ENCODE assay signal across 8 cellular contexts in genomic region chr15:71011503-71012155, GRCh38.
A peak's percentile ranks its signal among the peaks of the same experiment; 100 is the strongest.
DNase-seq lines count a peak whose midpoint lies in the region; ATAC-seq, FAIRE-seq and TF ChIP-seq lines count a peak whose summit lies in the region.

No MANE protein-coding gene starts in this region.

- H3K4me3 ChIP-seq in GM12878, result no peak overlapping the region

- peak; percentile 77 for DNase-seq in ELR (ENCODE audit: low read depth)
- DNase-seq in LoVo (ENCODE audit: low spot score), result peak; percentile 60
- DNase-seq in GM12878 (ENCODE audit: low read depth, low spot score), result no peak
- peak in 1 of 2 donors; percentile 21 for DNase-seq in left colon
- DNase-seq in activated CD4-positive, CD25-positive, alpha-beta regulatory T cell treated with anti-CD3 and anti-CD28 coated beads, Interleukin-2, amount 50 U/mL, for 72 hours, result no peak
- no peak for DNase-seq in activated T-cell treated with anti-CD3 and anti-CD28 coated beads, Interleukin-2, amount 50 U/mL, for 1 hour
- no peak for DNase-seq in CD4-positive, alpha-beta T cell

- 0% methylated on average over 1 of the region's 1 CpG for WGBS in GM12878 (ENCODE audit: insufficient coverage, insufficient replicate concordance, low lambda C conversion rate, missing lambda C conversion rate)

- no peak for TF ChIP-seq EP300 in GM12878 (IDR thresholded peaks at IDR 0.05; ENCODE audit: borderline replicate concordance in 1 of 2, control insufficient read depth in 1 of 2, low read depth in 2 of 2, low read length in 2 of 2)

- in situ Hi-C loops in GM12878 (cut with MboI), result no loop called here

- no peaks in the 10 kb centered on the region for H3K79me2 ChIP-seq in GM12878 (ENCODE audit: control insufficient read depth, insufficient read depth, low read length)

- H3K4me1 ChIP-seq in GM12878 (ENCODE audit: control insufficient read depth, insufficient read depth, low read length), result no peaks in the 10 kb centered on the region

- no peak overlapping the region for H3K4me3 Mint-ChIP-seq in CD4-positive, alpha-beta T cell

- POLR2A ChIA-PET in GM12878 (lab: Charles Lee), result no interaction called here
- POLR2A ChIA-PET in CD4-positive, alpha-beta T cell (lab: Charles Lee), result interaction anchor here (0.8 kb wide), 1 partner anchor 340 kb away, joined by 3 read pairs; no protein-coding TSS in a partner anchor

- intact Hi-C loops in GM12878 (cut with micrococcal nuclease; ENCODE audit: unreplicated experiment) (loop anchor here (5.0 kb wide), 1 partner anchor 431 kb away; no protein-coding TSS in a partner anchor), left colon (cut with DNase I, micrococcal nuclease) (loop anchor here in 1 of 2 donors (10.0 kb wide), 1 partner anchor 433 kb away; no protein-coding TSS in a partner anchor)
- intact Hi-C loops in CD4-positive, alpha-beta T cell (cut with DNase I, micrococcal nuclease), result no loop called here

- H3K9ac ChIP-seq in GM12878 (ENCODE audit: control insufficient read depth, insufficient read depth, low read length), result no peak overlapping the region

- no peak overlapping the region for H3K27ac ChIP-seq in GM12878 (ENCODE audit: control insufficient read depth, insufficient read depth)
- no peak overlapping the region for H3K27ac ChIP-seq in CD4-positive, alpha-beta T cell (ENCODE audit: low read depth, low read length)

- peak; percentile 70 for FAIRE-seq in GM12878 (lab: Jason Lieb, UNC)

- H3K27me3 ChIP-seq in GM12878 (replicated peaks in 1 of 2; ENCODE audit: control insufficient read depth in 2 of 2, insufficient read depth in 2 of 2, low read length in 1 of 2), result no peaks in the 10 kb centered on the region
- H3K27me3 ChIP-seq in CD4-positive, alpha-beta T cell (ENCODE audit: control insufficient read depth, insufficient read depth, low read length), result peaks cover 35% of the 10 kb centered on the region

- no peaks in the 10 kb centered on the region for H3K9me3 Mint-ChIP-seq in CD4-positive, alpha-beta T cell

- SMC1A ChIA-PET in GM12878 (lab: Charles Lee; ENCODE audit: uncharacterized antibody, unreplicated experiment), result interaction anchor here (1.2 kb wide), 1 partner anchor 429 kb away, joined by 7 read pairs; no protein-coding TSS in a partner anchor

- no peak overlapping the region for H3K27ac Mint-ChIP-seq in CD4-positive, alpha-beta T cell

- no peak for TF ChIP-seq POLR2A in GM12878 (IDR thresholded peaks at IDR 0.05; ENCODE audit: low read depth, low read length)

- RAD21 ChIA-PET in GM12878 (lab: Charles Lee; ENCODE audit: unreplicated experiment), result interaction anchor here (1.3 kb wide), 1 partner anchor 429 kb away, joined by 4 read pairs; no protein-coding TSS in a partner anchor

- CTCF ChIA-PET in GM12878 (lab: Yijun Ruan, JAX), result interaction anchor here (0.6 to 1.4 kb wide), 2 partner anchors 86 to 429 kb away, joined by 3 to 5 read pairs; no protein-coding TSS in a partner anchor
- CTCF ChIA-PET in CD4-positive, alpha-beta T cell (lab: Charles Lee), result no interaction called here

- peaks cover 40% of the 10 kb centered on the region for H3K27me3 Mint-ChIP-seq in CD4-positive, alpha-beta T cell

- H3K36me3 ChIP-seq in GM12878 (ENCODE audit: control insufficient read depth in 2 of 2, insufficient read depth in 2 of 2, low read length in 1 of 2), result no peaks in the 10 kb centered on the region

- no TSS peak for BruUV-seq in GM12878 (replicated peaks; lab: Mats Ljungman, UMichigan)

- H3K4me2 ChIP-seq in GM12878 (ENCODE audit: control insufficient read depth, insufficient read depth), result no peak overlapping the region

- peak; percentile 60 for TF ChIP-seq RAD21 in GM12878 (IDR thresholded peaks at IDR 0.05; ENCODE audit: insufficient read depth, low read depth, low read length)

- ATAC-seq in GM12878, result peak; percentile 61
- peak; percentile 81 for ATAC-seq in left colon
- ATAC-seq in CD4-positive, alpha-beta T cell (ENCODE audit: poor library complexity), result no peak
- ATAC-seq in HG02610 (IDR thresholded peaks at IDR 0.05; ENCODE audit: unreplicated experiment), result no peak

- no peaks in the 10 kb centered on the region for H4K20me1 ChIP-seq in GM12878 (ENCODE audit: control insufficient read depth, insufficient read depth)

- H3K9me3 ChIP-seq in GM12878 (replicated peaks; ENCODE audit: control insufficient read depth, insufficient read depth, low read length), result no peaks in the 10 kb centered on the region
- H3K9me3 ChIP-seq in CD4-positive, alpha-beta T cell (ENCODE audit: control insufficient read depth, low read length), result no peaks in the 10 kb centered on the region

- H3K4me1 Mint-ChIP-seq in CD4-positive, alpha-beta T cell (ENCODE audit: low read depth), result no peaks in the 10 kb centered on the region

- H2AFZ ChIP-seq in GM12878 (ENCODE audit: control insufficient read depth, low read depth, low read length), result no peak overlapping the region

- no peaks in the 10 kb centered on the region for H3K36me3 Mint-ChIP-seq in CD4-positive, alpha-beta T cell (ENCODE audit: low read depth)

- peak; percentile 51 to 70 (median 59) for TF ChIP-seq CTCF in GM12878 (IDR thresholded peaks at IDR 0.05 in 2 of 3, conservative IDR thresholded peaks at IDR 0.05 in 1 of 3; ENCODE audit: control insufficient read depth in 2 of 3, extremely low read depth in 1 of 3, insufficient read depth in 1 of 3, low read depth in 3 of 3, low read length in 3 of 3)
- TF ChIP-seq CTCF in CD4-positive, alpha-beta T cell (IDR thresholded peaks at IDR 0.05), result no peak

TF ChIP-seq in GM12878, 131 proteins besides CTCF, POLR2A, EP300 and RAD21:
- no peak for TF ChIP-seq JUND (IDR thresholded peaks at IDR 0.05; ENCODE audit: low read depth, low read length)
- TF ChIP-seq SMC3 (IDR thresholded peaks at IDR 0.05; ENCODE audit: borderline replicate concordance, low read length), result peak; percentile 45; the same call in 1 of the 2 replicates
- TF ChIP-seq HDGF (IDR thresholded peaks at IDR 0.05), result no peak
- TF ChIP-seq KDM1A (IDR thresholded peaks at IDR 0.05; ENCODE audit: borderline replicate concordance), result no peak

Comparison
In these comparisons a context has a peak if more than half of its experiments do, and no peak if none do; other contexts are left out.
1. DNase-seq: peak in ELR (single experiment) and LoVo (single experiment); none in GM12878 (single experiment), activated CD4-positive, CD25-positive, alpha-beta regulatory T cell treated with anti-CD3 and anti-CD28 coated beads, Interleukin-2, amount 50 U/mL, for 72 hours (single experiment), activated T-cell treated with anti-CD3 and anti-CD28 coated beads, Interleukin-2, amount 50 U/mL, for 1 hour (single experiment) and CD4-positive, alpha-beta T cell (0 of 10).
2. ATAC-seq: peak in GM12878 (single experiment) and left colon (single experiment); none in CD4-positive, alpha-beta T cell (single experiment) and HG02610 (single experiment).